ENCODE assay signal across 8 cellular contexts in genomic region chr1:148529101-148529567, GRCh38. TPM values are rescaled to one million over a fixed set of nuclear protein-coding genes. Genes with fewer than 3 reads are reported as not detected.
DNase-seq lines count a peak whose midpoint lies in the region; TF ChIP-seq lines count a peak whose summit lies in the region.
"Not testable (repeated sequence)": the region's sequence is repeated elsewhere in the genome, so short reads cannot be mapped to it uniquely, and the experiment has no call there.

No MANE protein-coding gene starts in this region.

- H3K9me3 ChIP-seq in HAP-1; fibroblast of lung (ENCODE audit: control insufficient read depth, insufficient read depth, low read depth, low read length); vagina: not testable (repeated sequence)

- H3K9ac ChIP-seq in fibroblast of lung (ENCODE audit: insufficient read depth, low read length); mesendoderm (ENCODE audit: low read length): not testable (repeated sequence)

- not testable (repeated sequence) for H2AFZ ChIP-seq in fibroblast of lung (ENCODE audit: low read length)

- DNase-seq in HAP-1 (ENCODE audit: low spot score in 2 of 2), result peak; percentile 73 to 80
- DNase-seq in NCI-H774 (lab: John Stamatoyannopoulos, UW), result peak; percentile 38
- peak; percentile 50 to 54 for DNase-seq in activated CD4-positive, alpha-beta T cell treated with anti-CD3 and anti-CD28 coated beads for 4 hours
- peak; percentile 48 for DNase-seq in activated naive CD8-positive, alpha-beta T cell treated with anti-CD3 and anti-CD28 coated beads, Interleukin-2, amount 50 U/mL, for 16 hours (ENCODE audit: low read depth, low spot score)
- peak; percentile 67 to 78 for DNase-seq in fibroblast of lung (ENCODE audit: low read depth in 2 of 2)
- peak; percentile 92 for DNase-seq in mesendoderm
- peak; percentile 52 to 54 for DNase-seq in stimulated activated CD4-positive, alpha-beta T cell treated with anti-CD3 and anti-CD28 coated beads, Interleukin-15, amount 100 ng/mL, for 48 hours (ENCODE audit: low read depth in 2 of 2)
- not testable (repeated sequence) for DNase-seq in vagina (ENCODE audit: extremely low spot score in 2 of 2)

- not testable (repeated sequence) for H4K8ac ChIP-seq in mesendoderm (ENCODE audit: low read depth, low read length)

- H2AK5ac ChIP-seq in mesendoderm (ENCODE audit: low read length), result not testable (repeated sequence)

- H2BK15ac ChIP-seq in mesendoderm (replicated peaks; ENCODE audit: low read depth), result not testable (repeated sequence)

- H3K27ac ChIP-seq in fibroblast of lung (ENCODE audit: insufficient read depth, low read length); mesendoderm (ENCODE audit: low read depth, low read length); vagina: not testable (repeated sequence)

- not testable (repeated sequence) for H3K4me1 ChIP-seq in HAP-1; fibroblast of lung (ENCODE audit: control insufficient read depth, extremely low read depth, insufficient read depth, low read length); mesendoderm (ENCODE audit: control insufficient read depth, low read depth, low read length); vagina

- H3K18ac ChIP-seq in mesendoderm (ENCODE audit: low read length), result not testable (repeated sequence)

- H3K36me3 ChIP-seq in HAP-1 (replicated peaks); fibroblast of lung (ENCODE audit: control insufficient read depth, insufficient read depth, low read length); mesendoderm (ENCODE audit: control insufficient read depth, insufficient read depth, low read length); vagina: not testable (repeated sequence)

- not testable (repeated sequence) for H4K5ac ChIP-seq in mesendoderm (ENCODE audit: low read length)

- H4K20me1 ChIP-seq in fibroblast of lung (ENCODE audit: control insufficient read depth, extremely low read depth, insufficient read depth, low read length), result not testable (repeated sequence)

- H3K79me1 ChIP-seq in mesendoderm (ENCODE audit: low read length), result not testable (repeated sequence)

- not testable (repeated sequence) for H3K4me2 ChIP-seq in fibroblast of lung (ENCODE audit: extremely low read depth, insufficient read depth, low read length); mesendoderm (ENCODE audit: low read length)

- intact Hi-C loops in vagina (cut with DNase I), result not testable (repeated sequence)

- H3K23ac ChIP-seq in mesendoderm (ENCODE audit: low read length), result not testable (repeated sequence)

- in situ Hi-C loops in HAP-1 (cut with MboI; ENCODE audit: low sequenced_read_pairs), result not testable (repeated sequence)

- not testable (repeated sequence) for H3K27me3 ChIP-seq in HAP-1 (ENCODE audit: low read depth); fibroblast of lung (ENCODE audit: control insufficient read depth, insufficient read depth, low read length); mesendoderm (ENCODE audit: insufficient read depth, low read length, poor library complexity); vagina

- peak overlapping the region; percentile 29 for H3K4me3 ChIP-seq in HAP-1
- H3K4me3 ChIP-seq in fibroblast of lung (replicated peaks in 1 of 4; ENCODE audit: control extremely low read depth in 1 of 4, insufficient read depth in 1 of 4, low read depth in 3 of 4, low read length in 4 of 4), result peak overlapping the region in 1 of 4 experiments; percentile 7
- H3K4me3 ChIP-seq in mesendoderm (ENCODE audit: low read length), result not testable (repeated sequence)
- H3K4me3 ChIP-seq in vagina, result peak overlapping the region; percentile 3 to 26

- not testable (repeated sequence) for H2BK120ac ChIP-seq in mesendoderm (ENCODE audit: low read depth, low read length)

- not testable (repeated sequence) for H3K79me2 ChIP-seq in fibroblast of lung (ENCODE audit: control insufficient read depth, insufficient read depth, low read length); mesendoderm (ENCODE audit: control insufficient read depth, insufficient read depth, low read length)

- not testable (repeated sequence) for H3K56ac ChIP-seq in mesendoderm (ENCODE audit: low read length)

- not testable (repeated sequence) for TF ChIP-seq POLR2A in vagina (IDR thresholded peaks at IDR 0.05)

- not testable (repeated sequence) for H3K4ac ChIP-seq in mesendoderm (ENCODE audit: low read depth, low read length)

- not testable (repeated sequence) for TF ChIP-seq CTCF in fibroblast of lung (conservative IDR thresholded peaks at IDR 0.05 in 1 of 2, IDR thresholded peaks at IDR 0.05 in 1 of 2; ENCODE audit: low read depth in 1 of 2, low read length in 2 of 2); vagina (IDR thresholded peaks at IDR 0.05)

- WGBS in mesendoderm (ENCODE audit: extremely low coverage, insufficient coverage, low lambda C conversion rate), result no CpG with 5 or more reads among the region's 25 CpGs

- H2BK5ac ChIP-seq in mesendoderm (ENCODE audit: low read length), result not testable (repeated sequence)

RNA-seq across cellular contexts. Expression of gene PPIAL4G, which starts 46.0 kb away (rescaled TPM):
- total RNA-seq in fibroblast of lung (not detected in 2 replicates), vagina (not detected)
- polyA plus RNA-seq in fibroblast of lung, result not detected in 2 replicates
- not detected in 2 replicates for polyA plus RNA-seq in fibroblast of lung (2012)
- polyA minus RNA-seq in fibroblast of lung (ENCODE audit: low replicate concordance), result not detected in 2 replicates
- 0.01 TPM for polyA plus RNA-seq in mesendoderm (2013, experiment 1 of 2)
- polyA plus RNA-seq in mesendoderm (2013, experiment 2 of 2), result not detected
